21 cellular contexts compared by ENCODE assay signal in genomic region chr5:102540251-102540812, GRCh38. TPM values are rescaled to one million over a fixed set of nuclear protein-coding genes. Genes with fewer than 3 reads are reported as not detected.
"Had no signal": no experiment of that assay in that cellular context is flagged by ENCODE, and none has a peak within 500 bp of the region (broad histone marks: within the 10 kb centered on the region; RNA-seq: fewer than 3 reads in every experiment).

No MANE protein-coding gene starts in this region.

- DNase-seq: activated CD4-positive, alpha-beta T cell treated with anti-CD3 and anti-CD28 coated beads for 1 hour; activated gamma-delta T cell; adrenal gland; cortex of kidney; heart right ventricle; left ventricle myocardium inferior; mammary epithelial cell; ovary; psoas muscle; right cardiac atrium; stimulated activated naive CD8-positive, alpha-beta T cell treated with anti-CD3 and anti-CD28 coated beads, Interleukin-15, Interleukin-2, amounts not matched to agents 100 U/mL and 50 U/mL, for 24 hours; substantia nigra; tibial artery; uterus; WERI-Rb-1 had no signal

- H3K36me3 ChIP-seq: adrenal gland, breast epithelium, gastroesophageal sphincter, heart right ventricle, left ventricle myocardium inferior, ovary, tibial artery, uterus, WERI-Rb-1 had no signal

- H3K9me3 ChIP-seq: adrenal gland, breast epithelium, gastroesophageal sphincter, ovary, psoas muscle, tibial artery, uterus had no signal

- H3K4me3 ChIP-seq: adrenal gland, breast epithelium, gastroesophageal sphincter, heart right ventricle, left ventricle myocardium inferior, ovary, psoas muscle, tibial artery, uterus had no signal

- H3K4me1 Mint-ChIP-seq: activated naive CD4-positive, alpha-beta T cell treated with anti-CD3 and anti-CD28 coated beads, Interleukin-2, amount 50 U/mL, for 24 hours had no signal

- H3K27ac Mint-ChIP-seq: activated naive CD4-positive, alpha-beta T cell treated with anti-CD3 and anti-CD28 coated beads, Interleukin-2, amount 50 U/mL, for 24 hours had no signal

- H3K36me3 Mint-ChIP-seq: activated naive CD4-positive, alpha-beta T cell treated with anti-CD3 and anti-CD28 coated beads, Interleukin-2, amount 50 U/mL, for 24 hours had no signal

- H3K4me3 Mint-ChIP-seq: activated naive CD4-positive, alpha-beta T cell treated with anti-CD3 and anti-CD28 coated beads, Interleukin-2, amount 50 U/mL, for 24 hours had no signal

- H3K9me3 Mint-ChIP-seq: activated naive CD4-positive, alpha-beta T cell treated with anti-CD3 and anti-CD28 coated beads, Interleukin-2, amount 50 U/mL, for 24 hours had no signal

- H3K27ac ChIP-seq: adrenal gland, breast epithelium, gastroesophageal sphincter, heart right ventricle, left ventricle myocardium inferior, ovary, psoas muscle, tibial artery, uterus, WERI-Rb-1 had no signal

- H3K4me1 ChIP-seq: adrenal gland, breast epithelium, gastroesophageal sphincter, heart right ventricle, left ventricle myocardium inferior, psoas muscle, tibial artery, uterus had no signal

- H3K27me3 ChIP-seq: adrenal gland, breast epithelium, gastroesophageal sphincter, heart right ventricle, ovary, tibial artery, uterus had no signal

RNA-seq across cellular contexts. Expression of gene SLCO6A1, which starts 41.5 kb away (rescaled TPM):
- total RNA-seq: activated CD8-positive, alpha-beta memory T cell treated with anti-CD3 and anti-CD28 coated beads for 36 hours; adrenal gland; astrocyte; breast epithelium; gastroesophageal sphincter; heart right ventricle; kidney epithelial cell; left ventricle myocardium inferior; mammary epithelial cell; ovary; psoas muscle; right cardiac atrium; uterus had no signal
- polyA plus RNA-seq: heart right ventricle, mammary epithelial cell, ovary, psoas muscle, right cardiac atrium had no signal
